In the genomic region with DNA sequence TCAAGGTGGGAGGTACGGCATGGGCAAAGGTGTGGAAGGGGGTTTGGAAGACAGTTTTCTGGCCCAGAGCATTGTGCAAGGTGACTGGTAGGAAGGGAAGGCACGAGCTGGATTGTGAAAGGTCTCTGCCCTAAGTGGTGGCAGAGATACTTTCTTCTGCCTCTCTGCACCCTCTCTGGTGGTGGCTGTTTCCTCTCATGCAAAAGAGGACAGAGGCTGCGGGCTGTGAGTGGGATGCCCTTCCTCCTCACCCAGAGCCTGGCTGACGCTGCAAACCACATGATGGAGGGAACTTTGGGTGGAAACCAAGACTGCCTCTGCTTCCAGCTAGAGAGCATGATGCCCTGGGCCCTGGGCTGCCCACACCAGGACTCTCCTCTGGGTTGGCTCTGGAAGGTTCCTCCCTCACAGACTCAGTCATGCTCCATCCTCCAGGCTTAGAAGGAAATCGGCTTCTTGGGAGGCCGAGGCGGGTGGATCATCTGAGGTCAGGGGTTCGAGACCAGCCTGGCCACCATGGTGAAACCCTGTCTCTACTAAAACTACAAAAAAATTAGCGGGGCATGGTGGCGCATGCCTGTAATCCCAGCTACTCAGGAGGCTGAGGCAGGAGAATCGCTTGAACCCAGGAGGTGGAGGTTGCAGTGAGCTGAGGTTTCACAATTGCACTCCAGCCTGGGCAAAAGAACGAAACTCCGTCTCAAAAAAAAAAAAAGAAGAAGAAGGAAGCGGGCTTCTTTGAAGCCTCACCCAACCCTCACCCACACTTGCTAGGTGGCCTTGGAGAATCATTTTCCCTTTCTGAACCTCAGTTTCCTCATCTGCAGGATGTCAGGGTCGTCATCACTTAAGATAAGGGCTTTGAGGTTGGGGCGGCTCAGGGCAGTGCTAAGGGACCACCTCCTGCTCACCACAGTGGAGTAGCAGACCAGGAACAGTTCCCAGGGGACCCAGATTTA, we compare ENCODE assay signal across 8 cellular contexts.
DNase-seq lines count a peak whose midpoint lies in the region; ATAC-seq and TF ChIP-seq lines count a peak whose summit lies in the region.

No MANE protein-coding gene starts in this region.

- peak; percentile 68 for ATAC-seq in HG02840 (IDR thresholded peaks at IDR 0.05; ENCODE audit: low FRiP score, unreplicated experiment)
- peak; percentile 83 for ATAC-seq in central memory CD8-positive, alpha-beta T cell (replicated peaks; ENCODE audit: extremely low read depth, poor library complexity, severe bottlenecking)

- no peaks in the 10 kb centered on the region for H3K9me3 Mint-ChIP-seq in central memory CD8-positive, alpha-beta T cell

- POLR2A ChIA-PET in GM10248 (lab: Yijun Ruan, JAX) = no interaction called here

- H3K4me1 Mint-ChIP-seq in central memory CD8-positive, alpha-beta T cell = peaks cover 86% of the 10 kb centered on the region

- peak overlapping the region; percentile 91 for H3K27ac Mint-ChIP-seq in central memory CD8-positive, alpha-beta T cell (ENCODE audit: low read depth)

- peaks cover 48% of the 10 kb centered on the region for H3K36me3 Mint-ChIP-seq in central memory CD8-positive, alpha-beta T cell (ENCODE audit: insufficient read depth)

- H3K27me3 Mint-ChIP-seq in central memory CD8-positive, alpha-beta T cell = no peaks in the 10 kb centered on the region

- H3K4me3 Mint-ChIP-seq in central memory CD8-positive, alpha-beta T cell = peak overlapping the region; percentile 83

- CTCF ChIA-PET in GM10248 (lab: Yijun Ruan, JAX) = interaction anchor here (0.9 to 1.3 kb wide), 3 partner anchors 27 to 540 kb away, joined by 3 to 4 read pairs (median 3); no protein-coding TSS in a partner anchor

- no peak for TF ChIP-seq CTCF in GM10248 (IDR thresholded peaks at IDR 0.05; ENCODE audit: control extremely low read depth, extremely low read depth, low read depth, missing control alignments)

- DNase-seq in GM10248 (ENCODE audit: extremely low spot score) = peak; percentile 69
- DNase-seq in T follicular helper cell (ENCODE audit: low read depth) = peak; percentile 44
- DNase-seq in central memory CD8-positive, alpha-beta T cell (ENCODE audit: low spot score in 2 of 2) = peak; percentile 37 to 67
- peak; percentile 36 to 42 for DNase-seq in stimulated activated CD4-positive, alpha-beta T cell treated with anti-CD3 and anti-CD28 coated beads, Interleukin-15, amount 100 ng/mL, for 1 hour (ENCODE audit: low read depth in 1 of 2, low spot score in 1 of 2)
- no peak for DNase-seq in COLO668 (lab: John Stamatoyannopoulos, UW; ENCODE audit: unreplicated experiment)
- DNase-seq in kidney glomerular epithelial cell (lab: John Stamatoyannopoulos, UW) = no peak
- DNase-seq in DMS79 treated with DMSO at 0.1 percent for 48 hours (lab: John Stamatoyannopoulos, UW) = no peak

Comparison
In these comparisons a context has a peak if more than half of its experiments do, and no peak if none do; other contexts are left out.
1. DNase-seq: peak in GM10248 (single experiment), T follicular helper cell (single experiment), central memory CD8-positive, alpha-beta T cell (2 of 2) and stimulated activated CD4-positive, alpha-beta T cell treated with anti-CD3 and anti-CD28 coated beads, Interleukin-15, amount 100 ng/mL, for 1 hour (2 of 2); none in COLO668 (single experiment), kidney glomerular epithelial cell (single experiment) and DMS79 treated with DMSO at 0.1 percent for 48 hours (single experiment).